ENCODE assay signal across 18 cellular contexts in genomic region chr17:45869676-45870341, GRCh38. TPM values are rescaled to one million over a fixed set of nuclear protein-coding genes. Genes with fewer than 3 reads are reported as not detected.
DNase-seq lines count a peak whose midpoint lies in the region; ATAC-seq and TF ChIP-seq lines count a peak whose summit lies in the region.
"Had no signal": no experiment of that assay in that cellular context is flagged by ENCODE, and none has a peak within 500 bp of the region (broad histone marks: within the 10 kb centered on the region; RNA-seq: fewer than 3 reads in every experiment).

No MANE protein-coding gene starts in this region.

- H3K9me3 ChIP-seq in HCT116 (ENCODE audit: control insufficient read depth in 1 of 2, insufficient read depth in 1 of 2, low read depth in 1 of 2, low read length in 2 of 2) (no peaks in the 10 kb centered on the region), endodermal cell (ENCODE audit: control insufficient read depth, low read length) (no peaks in the 10 kb centered on the region), neuronal stem cell (replicated peaks in 1 of 2; ENCODE audit: control insufficient read depth in 2 of 2, insufficient read depth in 1 of 2, low read depth in 1 of 2, low read length in 2 of 2) (no peaks in the 10 kb centered on the region), Caco-2 (no peaks in the 10 kb centered on the region)

- H3K4me3 Mint-ChIP-seq in endodermal cell, result no peak overlapping the region
- no peak overlapping the region for H3K4me3 Mint-ChIP-seq in Caco-2 (ENCODE audit: unreplicated experiment)

- H3K23ac ChIP-seq in neuronal stem cell (ENCODE audit: low read depth, low read length, poor library complexity), result no peak overlapping the region

- H3K4me2 ChIP-seq in HCT116 (ENCODE audit: low read length), result no peak overlapping the region
- H3K4me2 ChIP-seq in neuronal stem cell (ENCODE audit: insufficient read depth, low read length, poor library complexity, severe bottlenecking), result no peak overlapping the region
- H3K4me2 ChIP-seq: PC-9 had no signal

- H2AFZ ChIP-seq in HCT116 (ENCODE audit: low read depth, low read length, poor library complexity, severe bottlenecking) (peak overlapping the region; percentile 20), neuronal stem cell (ENCODE audit: low read length) (no peak overlapping the region)
- H2AFZ ChIP-seq: PC-9 had no signal

- no peak overlapping the region for H3K27ac ChIP-seq in HCT116 (ENCODE audit: low read depth, low read length)
- H3K27ac ChIP-seq in endodermal cell (ENCODE audit: low read depth, low read length), result no peak overlapping the region
- no peak overlapping the region for H3K27ac ChIP-seq in neuronal stem cell (replicated peaks; ENCODE audit: low read length)
- H3K27ac ChIP-seq: HL-60, PC-9 had no signal

- H2BK120ac ChIP-seq in neuronal stem cell (ENCODE audit: low read depth, low read length), result no peak overlapping the region

- intact Hi-C loops in HCT116 (cut with micrococcal nuclease), result no loop called here
- intact Hi-C loops in Caco-2 (cut with micrococcal nuclease; ENCODE audit: unreplicated experiment), result no loop called here

- no peaks in the 10 kb centered on the region for H3K36me3 Mint-ChIP-seq in endodermal cell (ENCODE audit: low read depth)
- H3K36me3 Mint-ChIP-seq in Caco-2 (ENCODE audit: insufficient read depth, unreplicated experiment), result no peaks in the 10 kb centered on the region

- CTCF ChIA-PET in HCT116 (lab: Charles Lee), result interaction anchor here (1.8 kb wide), 1 partner anchor 18 kb away, joined by 5 read pairs; no protein-coding TSS in a partner anchor
- CTCF ChIA-PET in Caco-2 (lab: Charles Lee), result no interaction called here

- no peak overlapping the region for H2AK5ac ChIP-seq in neuronal stem cell (ENCODE audit: low read depth, low read length)

- no peak overlapping the region for H3K4ac ChIP-seq in neuronal stem cell (ENCODE audit: low read length)

- H3K79me1 ChIP-seq in neuronal stem cell (ENCODE audit: low read depth, low read length), result no peaks in the 10 kb centered on the region

- no peak overlapping the region for H3K9ac ChIP-seq in HCT116 (ENCODE audit: low read length)
- no peak overlapping the region for H3K9ac ChIP-seq in endodermal cell (ENCODE audit: extremely low read depth, low read length, poor library complexity, severe bottlenecking)
- no peak overlapping the region for H3K9ac ChIP-seq in neuronal stem cell (ENCODE audit: low read depth, low read length, poor library complexity)

- DNase-seq in ELF-1 (ENCODE audit: low read depth, low spot score), result peak; percentile 68
- DNase-seq in HCT116 (ENCODE audit: low read depth, low spot score), result no peak
- no peak for DNase-seq in endodermal cell
- DNase-seq in neuronal stem cell (ENCODE audit: low spot score), result no peak
- no peak for DNase-seq in DMS 273 (lab: John Stamatoyannopoulos, UW; ENCODE audit: unreplicated experiment)
- no peak for DNase-seq in Caco-2
- DNase-seq: DMS153, EL, HCEC 1CT, KBM-7, NCI-H1048, NCI-H2107, NCI-H446, PC-9 had no signal

- no peaks in the 10 kb centered on the region for H3K79me2 ChIP-seq in HCT116 (ENCODE audit: insufficient read depth, low read length)

- H2BK12ac ChIP-seq in neuronal stem cell (ENCODE audit: low read length), result no peak overlapping the region

- H3K36me3 ChIP-seq in HCT116 (ENCODE audit: control insufficient read depth in 1 of 2, insufficient read depth in 2 of 2, low read length in 2 of 2), result no peaks in the 10 kb centered on the region
- H3K36me3 ChIP-seq in endodermal cell (ENCODE audit: control insufficient read depth, insufficient read depth, low read length), result no peaks in the 10 kb centered on the region
- H3K36me3 ChIP-seq in neuronal stem cell (replicated peaks in 1 of 2; ENCODE audit: control insufficient read depth in 2 of 2, insufficient read depth in 2 of 2, low read length in 2 of 2), result no peaks in the 10 kb centered on the region
- H3K36me3 ChIP-seq in Caco-2 (ENCODE audit: control insufficient read depth, insufficient read depth, low read length), result no peaks in the 10 kb centered on the region

- H3K14ac ChIP-seq in neuronal stem cell (ENCODE audit: low read length), result no peak overlapping the region

- no peak overlapping the region for H4K91ac ChIP-seq in neuronal stem cell (ENCODE audit: low read depth, low read length, poor library complexity)

- peak overlapping the region; percentile 31 for H3K18ac ChIP-seq in neuronal stem cell (ENCODE audit: low read length)

- no peaks in the 10 kb centered on the region for H4K20me1 ChIP-seq in HCT116 (ENCODE audit: insufficient read depth)

- H3K9me3 Mint-ChIP-seq in endodermal cell (no peaks in the 10 kb centered on the region), Caco-2 (ENCODE audit: unreplicated experiment) (no peaks in the 10 kb centered on the region)

- H2BK5ac ChIP-seq in neuronal stem cell (ENCODE audit: low read length), result no peak overlapping the region

- no peak overlapping the region for H4K8ac ChIP-seq in neuronal stem cell (ENCODE audit: low read depth, low read length)

- no peaks in the 10 kb centered on the region for H3K9me2 ChIP-seq in HCT116 (ENCODE audit: insufficient read depth)

- 57 to 79% methylated on average over 6 to 13 of the region's 14 CpGs for WGBS in endodermal cell (ENCODE audit: insufficient coverage in 1 of 2, insufficient read length in 1 of 2), 2 experiments
- WGBS in neuronal stem cell (ENCODE audit: extremely low coverage in 2 of 2, insufficient read length in 2 of 2, insufficient replicate concordance in 1 of 2), 2 donors, result no CpG with 5 or more reads among the region's 14 CpGs

- H3K4me1 Mint-ChIP-seq in endodermal cell (peaks cover 24% of the 10 kb centered on the region), Caco-2 (ENCODE audit: low read depth, unreplicated experiment) (peaks cover 14% of the 10 kb centered on the region)

- ATAC-seq in HCT116, result no peak; the same call in 1 of the 2 replicates
- no peak for ATAC-seq in HG03135 (IDR thresholded peaks at IDR 0.05; ENCODE audit: unreplicated experiment)

- no peak for TF ChIP-seq RAD21 in HCT116 (IDR thresholded peaks at IDR 0.05; ENCODE audit: low read depth)

- RAD21 ChIA-PET in HCT116 (lab: Charles Lee; ENCODE audit: low non-redundant PET in 1 of 2, low total read pairs in 2 of 2, uncharacterized antibody in 2 of 2, unreplicated experiment in 2 of 2), result no interaction called here

- BruUV-seq in HCT116 (replicated peaks; lab: Mats Ljungman, UMichigan) (no TSS peak), Caco-2 (replicated peaks; lab: Mats Ljungman, UMichigan) (no TSS peak)

- POLR2A ChIA-PET in HCT116 (lab: Charles Lee) (no interaction called here), Caco-2 (lab: Charles Lee) (no interaction called here)

- peak overlapping the region; percentile 14 for H3K27ac Mint-ChIP-seq in endodermal cell
- H3K27ac Mint-ChIP-seq in Caco-2 (ENCODE audit: unreplicated experiment), result no peak overlapping the region

- TF ChIP-seq CTCF in HCT116 (IDR thresholded peaks at IDR 0.05 in 2 of 3, conservative IDR thresholded peaks at IDR 0.05 in 1 of 3; ENCODE audit: borderline replicate concordance in 1 of 3, insufficient read depth in 1 of 3, low read depth in 2 of 3, low read length in 2 of 3) (no peak), endodermal cell (conservative IDR thresholded peaks at IDR 0.05) (no peak), Caco-2 (IDR thresholded peaks at IDR 0.05; ENCODE audit: insufficient read depth in 1 of 2, low read depth in 1 of 2, low read length in 1 of 2, severe bottlenecking in 1 of 2, unreplicated experiment in 1 of 2) (no peak)

- no peak for TF ChIP-seq POLR2A in HCT116 (IDR thresholded peaks at IDR 0.05; ENCODE audit: borderline replicate concordance, extremely low read depth, insufficient read depth, insufficient read length)

- H3K27me3 Mint-ChIP-seq in endodermal cell (ENCODE audit: insufficient read depth) (no peaks in the 10 kb centered on the region), Caco-2 (ENCODE audit: insufficient read depth, unreplicated experiment) (no peaks in the 10 kb centered on the region)

- H3K27me3 ChIP-seq in HCT116 (ENCODE audit: insufficient read depth, low read length) (peaks cover 10% of the 10 kb centered on the region; the same call in 1 of the 2 replicates), endodermal cell (ENCODE audit: control insufficient read depth, insufficient read depth, low read length, poor library complexity, severe bottlenecking) (no peaks in the 10 kb centered on the region), neuronal stem cell (ENCODE audit: control insufficient read depth in 3 of 3, insufficient read depth in 3 of 3, low read depth in 1 of 3, low read length in 3 of 3) (peaks cover 0 to 10% (median 0%) of the 10 kb centered on the region in 3 experiments), Caco-2 (replicated peaks; ENCODE audit: control insufficient read depth, insufficient read depth, low read length) (no peaks in the 10 kb centered on the region)

- H3K4me3 ChIP-seq in HCT116 (replicated peaks in 1 of 2; ENCODE audit: low read depth in 1 of 2, low read length in 2 of 2) (no peak overlapping the region), endodermal cell (ENCODE audit: low read length) (no peak overlapping the region), neuronal stem cell (ENCODE audit: low read length in 2 of 2) (no peak overlapping the region), Caco-2 (ENCODE audit: low read depth, low read length) (no peak overlapping the region)
- H3K4me3 ChIP-seq: PC-9 had no signal

- H2BK15ac ChIP-seq in neuronal stem cell (ENCODE audit: low read length), result no peak overlapping the region

- peaks cover 0 to 23% of the 10 kb centered on the region in 2 experiments; a peak in 2 of 4 replicates for H3K4me1 ChIP-seq in HCT116 (ENCODE audit: control insufficient read depth in 1 of 2, insufficient read depth in 2 of 2, low read length in 2 of 2)
- H3K4me1 ChIP-seq in endodermal cell (ENCODE audit: control insufficient read depth, insufficient read depth, low read length), result no peaks in the 10 kb centered on the region
- peaks cover 3 to 7% of the 10 kb centered on the region in 2 donors for H3K4me1 ChIP-seq in neuronal stem cell (ENCODE audit: control insufficient read depth in 2 of 2, insufficient read depth in 1 of 2, low read depth in 1 of 2, low read length in 2 of 2)
- peaks cover 16% of the 10 kb centered on the region for H3K4me1 ChIP-seq in Caco-2

TF ChIP-seq in HCT116, 20 proteins besides CTCF, POLR2A, EP300 and RAD21:
- TF ChIP-seq EGR1 (IDR thresholded peaks at IDR 0.05; ENCODE audit: low read depth) (0 out of 2 replicates have a peak, but pooled peaks have one; percentile 48), CBX3 (IDR thresholded peaks at IDR 0.05; ENCODE audit: low read depth) (no peak)

RNA-seq across cellular contexts. Expression of gene MAPT, which starts 24.5 kb away (rescaled TPM):
- total RNA-seq in HCT116 (2021; ENCODE audit: unreplicated experiment) (37.5 TPM), endodermal cell (under 1 TPM; 0.69 to 0.73 TPM), Caco-2 (2022) (0.60 and 0.95 TPM in 2 replicates)
- polyA plus RNA-seq in HCT116 (2012), result 29.7 and 31.5 TPM in 2 replicates
- polyA plus RNA-seq in endodermal cell (2013, experiment 1 of 2), result 10.8 TPM
- polyA plus RNA-seq in endodermal cell (2013, experiment 2 of 2), result 8.2 TPM
- polyA plus RNA-seq in neuronal stem cell (2013, experiment 1 of 2), result 2.6 TPM
- 2.8 TPM for polyA plus RNA-seq in neuronal stem cell (2013, experiment 2 of 2)

RNA-seq across cellular contexts. Expression of gene SPPL2C, which starts 25.1 kb away (rescaled TPM):
- total RNA-seq in HCT116 (2021; ENCODE audit: unreplicated experiment) (not detected), endodermal cell (not detected), Caco-2 (2022) (not detected in 2 replicates)
- polyA plus RNA-seq in HCT116 (2012), result not detected in 2 replicates
- not detected for polyA plus RNA-seq in endodermal cell (2013, experiment 1 of 2)
- not detected for polyA plus RNA-seq in endodermal cell (2013, experiment 2 of 2)
- polyA plus RNA-seq in neuronal stem cell (2013, experiment 1 of 2), result not detected
- not detected for polyA plus RNA-seq in neuronal stem cell (2013, experiment 2 of 2)
- total RNA-seq: PC-9, SK-MEL-5 had no signal
- polyA plus RNA-seq: BJ had no signal

Comparison
In these comparisons a context has a peak if more than half of its experiments do, and no peak if none do; other contexts are left out.
1. RNA of gene MAPT, which starts 24.5 kb away (total RNA-seq): 37.5 TPM in HCT116 (single experiment); 0.60 to 0.95 TPM in Caco-2 and 0.69 to 0.73 TPM in endodermal cell; every median in the first group is over 10 times any median in the second.